ENCODE assay signal across 8 cellular contexts in the genomic region with DNA sequence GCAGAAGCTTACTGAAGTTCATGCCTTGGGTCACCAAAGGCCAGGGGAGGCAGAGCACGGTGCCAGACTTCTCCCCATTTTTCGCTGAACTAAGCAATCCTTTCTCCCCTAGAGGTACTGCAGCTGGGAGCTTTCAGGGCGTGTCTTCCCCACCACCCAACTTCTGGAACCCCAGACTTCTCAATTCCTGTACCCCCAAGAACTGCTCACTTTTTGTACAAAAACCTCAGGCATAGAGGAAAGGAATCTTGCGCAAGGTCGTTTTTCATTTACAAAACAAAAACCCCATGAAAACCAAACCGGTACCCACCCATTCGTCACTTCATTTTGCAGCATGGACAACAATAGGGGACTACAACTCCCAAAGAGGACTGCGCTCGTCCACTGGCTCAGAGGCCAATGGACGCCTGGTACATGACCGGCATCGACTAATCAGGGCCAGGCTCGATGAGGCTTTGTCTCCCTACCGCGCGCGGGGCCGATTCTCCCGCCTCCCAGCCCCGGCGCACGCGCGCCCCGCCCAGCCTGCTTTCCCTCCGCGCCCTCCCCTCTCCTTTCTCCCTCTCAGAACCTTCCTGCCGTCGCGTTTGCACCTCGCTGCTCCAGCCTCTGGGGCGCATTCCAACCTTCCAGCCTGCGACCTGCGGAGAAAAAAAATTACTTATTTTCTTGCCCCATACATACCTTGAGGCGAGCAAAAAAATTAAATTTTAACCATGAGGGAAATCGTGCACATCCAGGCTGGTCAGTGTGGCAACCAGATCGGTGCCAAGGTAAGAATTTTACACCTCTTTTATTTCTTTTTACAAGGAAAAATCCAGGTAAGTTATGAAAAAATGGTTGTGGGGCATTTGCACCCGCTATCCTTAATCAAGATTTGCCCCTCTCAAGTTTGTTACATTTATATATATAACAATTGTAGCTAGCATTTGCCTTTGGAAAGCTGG. TPM values are rescaled to one million over a fixed set of nuclear protein-coding genes. Genes with fewer than 3 reads are reported as not detected.
DNase-seq lines count a peak whose midpoint lies in the region; ATAC-seq and TF ChIP-seq lines count a peak whose summit lies in the region.

A gene (plus strand): TSS at position 562 of the 947 bp plus-strand sequence. CDS start 155 bp downstream, at position 717.

- peaks cover 36% of the 10 kb centered on the region for H3K36me3 ChIP-seq in osteoblast (ENCODE audit: insufficient read depth, low read length)
- H3K36me3 ChIP-seq in testis (ENCODE audit: low read depth, missing control alignments): no peaks in the 10 kb centered on the region

- 0 to 1% methylated on average over 35 to 38 of the region's 38 CpGs for WGBS in testis, 2 donors

- H3K36me3 Mint-ChIP-seq in activated naive CD8-positive, alpha-beta T cell treated with anti-CD3 and anti-CD28 coated beads, Interleukin-2, amount 10 ng/mL, durations not matched to agents 7 days and 5 days: peaks cover 64% of the 10 kb centered on the region
- peaks cover 16% of the 10 kb centered on the region for H3K36me3 Mint-ChIP-seq in glutamatergic neuron (ENCODE audit: unreplicated experiment)

- POLR2A ChIA-PET in activated naive CD8-positive, alpha-beta T cell treated with anti-CD3 and anti-CD28 coated beads, Interleukin-2, amount 10 ng/mL, durations not matched to agents 7 days and 5 days (lab: Charles Lee): interaction anchor here (0.5 to 11.0 kb wide), 13 partner anchors 8 to 119 kb away, joined by 3 to 512 read pairs (median 6); a partner anchor contains a TSS

- intact Hi-C loops in testis (cut with DNase I; ENCODE audit: low total_unique reads): loop anchor here (2.0 to 10.0 kb wide), 2 partner anchors 33 to 1075 kb away; a partner anchor contains a TSS

- H3K4me1 ChIP-seq in osteoblast (ENCODE audit: insufficient read depth, low read length): peaks cover 43% of the 10 kb centered on the region
- H3K4me1 ChIP-seq in testis: peaks cover 24% of the 10 kb centered on the region

- peak within 1 kb of the TSS; percentile 93 for H3K27ac Mint-ChIP-seq in activated naive CD8-positive, alpha-beta T cell treated with anti-CD3 and anti-CD28 coated beads, Interleukin-2, amount 10 ng/mL, durations not matched to agents 7 days and 5 days
- peak within 1 kb of the TSS; percentile 98 for H3K27ac Mint-ChIP-seq in glutamatergic neuron (ENCODE audit: unreplicated experiment)

- no peaks in the 10 kb centered on the region for H3K9me3 Mint-ChIP-seq in activated naive CD8-positive, alpha-beta T cell treated with anti-CD3 and anti-CD28 coated beads, Interleukin-2, amount 10 ng/mL, durations not matched to agents 7 days and 5 days
- peaks cover 47% of the 10 kb centered on the region for H3K9me3 Mint-ChIP-seq in glutamatergic neuron (ENCODE audit: unreplicated experiment)

- peak within 1 kb of the TSS; percentile 93 for H3K4me3 ChIP-seq in osteoblast (ENCODE audit: insufficient read depth, low read length)
- peak within 1 kb of the TSS; percentile 73 to 99 for H3K4me3 ChIP-seq in testis

- H3K27ac ChIP-seq in osteoblast (ENCODE audit: low read depth, low read length) (peak within 1 kb of the TSS; percentile 87), testis (peak within 1 kb of the TSS; percentile 89 to 90)

- peak; percentile 29 for TF ChIP-seq CTCF in glutamatergic neuron (IDR thresholded peaks at IDR 0.05; ENCODE audit: partially characterized antibody, unreplicated experiment)
- no peak for TF ChIP-seq CTCF in osteoblast (IDR thresholded peaks at IDR 0.05; ENCODE audit: extremely low read depth, low read depth, low read length)
- TF ChIP-seq CTCF in testis (IDR thresholded peaks at IDR 0.05): peak in 2 of 3 experiments; percentile 19 to 31

- H3K9me3 ChIP-seq in osteoblast (ENCODE audit: low read depth, low read length) (no peaks in the 10 kb centered on the region), testis (no peaks in the 10 kb centered on the region)

- DNase-seq in GM04503 (ENCODE audit: low read depth) (peak; percentile 86), NCI-H1417 treated with DMSO at 0.1 percent for 48 hours (lab: John Stamatoyannopoulos, UW) (peak; percentile 97), SW 1271 (lab: John Stamatoyannopoulos, UW) (peak; percentile 91 to 98), glutamatergic neuron (peak; percentile 96), osteoblast (ENCODE audit: insufficient read length, low spot score, missing footprints) (peak; percentile 98), testis (peak; percentile 99)
- peak; percentile 95 for DNase-seq in activated naive CD8-positive, alpha-beta T cell treated with anti-CD3 and anti-CD28 coated beads, Interleukin-2, amount 10 ng/mL, durations not matched to agents 7 days and 5 days

- peaks cover 34% of the 10 kb centered on the region for H4K20me1 ChIP-seq in osteoblast (ENCODE audit: insufficient read depth, low read length)

- H3K4me3 Mint-ChIP-seq in activated naive CD8-positive, alpha-beta T cell treated with anti-CD3 and anti-CD28 coated beads, Interleukin-2, amount 10 ng/mL, durations not matched to agents 7 days and 5 days: peak within 1 kb of the TSS; percentile 91
- H3K4me3 Mint-ChIP-seq in glutamatergic neuron (ENCODE audit: unreplicated experiment): peak within 1 kb of the TSS; percentile 90

- peak within 1 kb of the TSS; percentile 53 for H2AFZ ChIP-seq in osteoblast (ENCODE audit: low read length)

- peak; percentile 83 for TF ChIP-seq POLR2A in testis (IDR thresholded peaks at IDR 0.05)

- H3K27me3 Mint-ChIP-seq in activated naive CD8-positive, alpha-beta T cell treated with anti-CD3 and anti-CD28 coated beads, Interleukin-2, amount 10 ng/mL, durations not matched to agents 7 days and 5 days: no peaks in the 10 kb centered on the region
- H3K27me3 Mint-ChIP-seq in glutamatergic neuron (ENCODE audit: unreplicated experiment): peaks cover 45% of the 10 kb centered on the region

- H3K27me3 ChIP-seq in osteoblast (ENCODE audit: insufficient read depth, low read length) (no peaks in the 10 kb centered on the region), testis (no peaks in the 10 kb centered on the region)

- peaks cover 70% of the 10 kb centered on the region for H3K79me2 ChIP-seq in osteoblast (ENCODE audit: insufficient read depth, low read length)

- peak; percentile 37 for ATAC-seq in HG02571 (IDR thresholded peaks at IDR 0.05; ENCODE audit: unreplicated experiment)
- peak; percentile 70 for ATAC-seq in activated naive CD8-positive, alpha-beta T cell treated with anti-CD3 and anti-CD28 coated beads, Interleukin-2, amount 10 ng/mL, durations not matched to agents 7 days and 5 days (ENCODE audit: low read depth)

- H3K4me1 Mint-ChIP-seq in activated naive CD8-positive, alpha-beta T cell treated with anti-CD3 and anti-CD28 coated beads, Interleukin-2, amount 10 ng/mL, durations not matched to agents 7 days and 5 days: peaks cover 48% of the 10 kb centered on the region
- H3K4me1 Mint-ChIP-seq in glutamatergic neuron (ENCODE audit: low read depth, unreplicated experiment): peaks cover 32% of the 10 kb centered on the region

- H3K4me2 ChIP-seq in osteoblast (ENCODE audit: insufficient read depth, low read length): peak within 1 kb of the TSS; percentile 91

RNA-seq across cellular contexts. Expression of the gene that starts here (rescaled TPM):
- total RNA-seq in activated naive CD8-positive, alpha-beta T cell treated with anti-CD3 and anti-CD28 coated beads, Interleukin-2, amount 10 ng/mL, durations not matched to agents 7 days and 5 days: 1,000 to 10,000 TPM; 1,168 to 1,207 TPM
- total RNA-seq in glutamatergic neuron (ENCODE audit: unreplicated experiment): 2,264 TPM
- 509 and 605 TPM in 2 replicates for total RNA-seq in osteoblast
- 100 to 1,000 TPM; 173 to 252 TPM for total RNA-seq in testis
- 309 TPM for polyA plus RNA-seq in testis (ENCODE audit: insufficient read depth, low read depth, low replicate concordance)

Comparison
In these comparisons a context has a peak if more than half of its experiments do, and no peak if none do; other contexts are left out.
1. Peak in every context shown above with its lines: DNase-seq, ATAC-seq, H3K4me3 ChIP-seq and H3K27ac ChIP-seq.